In genomic region chr2:172021074-172021931, GRCh38 we compare ENCODE assay signal across 1 cellular context.
TF ChIP-seq lines count a peak whose summit lies in the region.

No MANE protein-coding gene starts in this region.

TF ChIP-seq in GM23338, 12 proteins besides CTCF, POLR2A, EP300 and RAD21 (continued from another document):
- no peak for TF ChIP-seq ZNF462 (CRISPR knock-in tag; IDR thresholded peaks at IDR 0.05)
- no peak for TF ChIP-seq EZH2 (IDR thresholded peaks at IDR 0.05; ENCODE audit: low read depth, unreplicated experiment)
- TF ChIP-seq EZH2phosphoT487 (IDR thresholded peaks at IDR 0.05; ENCODE audit: unreplicated experiment), result no peak
- no peak for TF ChIP-seq REST (IDR thresholded peaks at IDR 0.05; ENCODE audit: unreplicated experiment)
- TF ChIP-seq STAT1 (IDR thresholded peaks at IDR 0.05; ENCODE audit: unreplicated experiment), result no peak
- no peak for TF ChIP-seq ZNF331 (CRISPR knock-in tag; IDR thresholded peaks at IDR 0.05; ENCODE audit: low read depth)
- no peak for TF ChIP-seq NANOG (IDR thresholded peaks at IDR 0.05; ENCODE audit: borderline replicate concordance)
TF ChIP-seq in GM23338: peak in this region for 0.
